ENCODE assay signal across 8 cellular contexts in genomic region chr12:108689314-108690190, GRCh38. TPM values are rescaled to one million over a fixed set of nuclear protein-coding genes. Genes with fewer than 3 reads are reported as not detected.
A peak's percentile ranks its signal among the peaks of the same experiment; 100 is the strongest.
DNase-seq lines count a peak whose midpoint lies in the region; ATAC-seq and TF ChIP-seq lines count a peak whose summit lies in the region.

No MANE protein-coding gene starts in this region.

- H3K27me3 ChIP-seq in AG04450 (ENCODE audit: control insufficient read depth, insufficient read depth, low read length) (no peaks in the 10 kb centered on the region), upper lobe of right lung (no peaks in the 10 kb centered on the region)

- no peak for TF ChIP-seq CTCF in AG04450 (IDR thresholded peaks at IDR 0.05; ENCODE audit: low read depth, low read length)
- TF ChIP-seq CTCF in choroid plexus epithelial cell (conservative IDR thresholded peaks at IDR 0.05; ENCODE audit: low read depth, low read length), result peak; percentile 35
- TF ChIP-seq CTCF in upper lobe of right lung (IDR thresholded peaks at IDR 0.05), result peak; percentile 25

- H3K27ac ChIP-seq in AG04450 (ENCODE audit: low read depth, low read length), result peak overlapping the region; percentile 83
- H3K27ac ChIP-seq in SK-N-MC, result peak overlapping the region; percentile 96
- H3K27ac ChIP-seq in upper lobe of right lung, result peak overlapping the region; percentile 86

- ATAC-seq in upper lobe of right lung, result peak; percentile 39
- ATAC-seq in HG03457 (IDR thresholded peaks at IDR 0.05; ENCODE audit: unreplicated experiment), result no peak

- H3K9ac ChIP-seq in SK-N-MC (ENCODE audit: insufficient read length), result peak overlapping the region; percentile 37

- no peak overlapping the region for H3K4me3 ChIP-seq in AG04450 (ENCODE audit: low read depth, low read length)
- peak overlapping the region; percentile 67 for H3K4me3 ChIP-seq in SK-N-MC
- H3K4me3 ChIP-seq in choroid plexus epithelial cell (ENCODE audit: low read depth, low read length), result no peak overlapping the region
- no peak overlapping the region for H3K4me3 ChIP-seq in upper lobe of right lung

- peaks cover 80% of the 10 kb centered on the region for H3K4me1 ChIP-seq in upper lobe of right lung

- DNase-seq in AG04450 (ENCODE audit: low read depth, low spot score) (no peak), HCEC 1CT (peak; percentile 66), SK-N-MC (ENCODE audit: low read depth, low spot score) (no peak), choroid plexus epithelial cell (ENCODE audit: low read depth) (peak; percentile 78), myocyte (ENCODE audit: low read depth) (peak; percentile 82), upper lobe of right lung (no peak), NCI-H1048 (lab: John Stamatoyannopoulos, UW) (no peak)

- intact Hi-C loops in upper lobe of right lung (cut with DNase I), result no loop called here

- CTCF ChIA-PET in AG04450 (lab: Charles Lee), result interaction anchor here (0.6 to 2.4 kb wide), 5 partner anchors 25 to 261 kb away, joined by 3 to 10 read pairs (median 4); no protein-coding TSS in a partner anchor

- H3K36me3 ChIP-seq in SK-N-MC (ENCODE audit: insufficient read depth, low read length) (peaks cover 8% of the 10 kb centered on the region), upper lobe of right lung (no peaks in the 10 kb centered on the region)

- no peaks in the 10 kb centered on the region for H3K9me3 ChIP-seq in AG04450 (ENCODE audit: control insufficient read depth, insufficient read depth, low read length)
- H3K9me3 ChIP-seq in SK-N-MC (ENCODE audit: low read depth, low read length), result no peaks in the 10 kb centered on the region
- H3K9me3 ChIP-seq in upper lobe of right lung, result no peaks in the 10 kb centered on the region

- POLR2A ChIA-PET in AG04450 (lab: Yijun Ruan, JAX), result interaction anchor here (0.6 to 3.1 kb wide), 7 partner anchors 9 to 57 kb away, joined by 5 to 26 read pairs (median 8); no protein-coding TSS in a partner anchor

RNA-seq across cellular contexts. Expression of gene CORO1C, which starts 41.8 kb away (rescaled TPM):
- 596 and 687 TPM in 2 replicates for polyA plus RNA-seq in AG04450 (2011; rRNA removed)
- 1,327 and 1,683 TPM in 2 replicates for polyA minus RNA-seq in AG04450 (2011; rRNA and poly(A)+ RNA removed)
- total RNA-seq in myocyte, result 80.3 and 85.3 TPM in 2 replicates
- 117 TPM for polyA plus RNA-seq in myocyte (2012)
- total RNA-seq in upper lobe of right lung, result 257 TPM

RNA-seq across cellular contexts. Expression of gene SELPLG, which starts 55.9 kb away (rescaled TPM):
- 6.1 and 9.8 TPM in 2 replicates for polyA plus RNA-seq in AG04450 (2011; rRNA removed)
- 5.1 and 5.7 TPM in 2 replicates for polyA minus RNA-seq in AG04450 (2011; rRNA and poly(A)+ RNA removed)
- total RNA-seq in myocyte (2.4 and 2.9 TPM in 2 replicates), upper lobe of right lung (31.9 TPM)
- 5.1 TPM for polyA plus RNA-seq in myocyte (2012)

Comparison
In these comparisons a context has a peak if more than half of its experiments do, and no peak if none do; other contexts are left out.
1. DNase-seq: peak in HCEC 1CT (single experiment), choroid plexus epithelial cell (single experiment) and myocyte (single experiment); none in AG04450 (single experiment), SK-N-MC (single experiment), upper lobe of right lung (single experiment) and NCI-H1048 (single experiment).
2. Peak in every context shown above with its lines, with median percentiles within 50 percentile points of each other: H3K27ac ChIP-seq.